1 cellular context compared by ENCODE assay signal in the genomic region with DNA sequence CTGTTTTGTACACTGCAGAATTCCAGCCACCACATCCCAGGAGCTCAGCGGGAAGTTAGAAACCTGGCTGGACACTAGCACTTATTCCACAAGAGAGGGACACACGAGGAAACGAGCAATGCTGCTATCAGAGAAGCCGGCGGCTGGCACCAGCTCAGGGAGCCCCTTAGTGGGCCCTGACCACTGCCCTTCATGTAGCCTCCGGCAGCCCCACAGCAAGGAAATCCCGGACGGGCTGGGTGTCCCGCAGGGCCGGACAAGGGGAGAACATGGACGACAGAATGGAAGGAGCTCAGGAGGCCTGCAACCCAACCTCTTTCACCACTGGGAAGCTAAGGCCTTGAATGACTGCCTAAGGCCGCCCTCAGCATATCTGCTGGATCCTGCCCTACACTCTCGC.
TF ChIP-seq lines count a peak whose summit lies in the region.

No MANE protein-coding gene starts in this region.

TF ChIP-seq in GM23338, 12 proteins besides CTCF, POLR2A, EP300 and RAD21 (continued from another document):
- TF ChIP-seq REST (IDR thresholded peaks at IDR 0.05; ENCODE audit: unreplicated experiment), result no peak
